ENCODE assay signal across 28 cellular contexts in the genomic region with DNA sequence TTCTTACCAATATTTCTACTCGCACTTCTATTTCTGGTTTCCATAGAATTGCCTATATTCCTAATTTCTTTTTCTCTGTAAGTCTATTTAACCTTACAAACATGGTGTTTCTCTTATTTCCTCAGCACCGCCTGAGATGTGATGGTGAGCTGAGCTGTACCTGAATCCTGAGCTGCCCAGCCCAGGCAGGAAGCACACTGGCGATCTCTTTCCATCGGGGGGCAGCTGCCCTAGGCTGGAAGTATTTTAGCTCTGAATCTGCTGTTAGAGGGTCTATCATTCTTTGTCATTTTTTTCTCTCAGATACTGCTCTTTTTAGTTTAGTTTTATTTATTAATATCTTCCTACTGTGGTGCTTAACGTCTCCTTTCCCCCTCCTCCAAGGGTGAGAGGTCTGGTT.
"Had no signal": no experiment of that assay in that cellular context is flagged by ENCODE, and none has a peak within 500 bp of the region (broad histone marks: within the 10 kb centered on the region; RNA-seq: fewer than 3 reads in every experiment).

No MANE protein-coding gene starts in this region.

- H3K9me3 ChIP-seq: esophagus squamous epithelium, ovary, psoas muscle, stomach, thyroid gland had no signal

- H3K36me3 ChIP-seq: esophagus squamous epithelium, heart right ventricle, left lung, ovary, sigmoid colon, stomach, thyroid gland had no signal

- FAIRE-seq: endometrium, islet of Langerhans had no signal

- ATAC-seq: heart right ventricle; left cardiac atrium; left lung; naive thymus-derived CD8-positive, alpha-beta T cell; psoas muscle; right cardiac atrium; stimulated activated effector memory CD8-positive, alpha-beta T cell treated with anti-CD3 and anti-CD28 coated beads, Interleukin-12 subunit alpha, Interleukin-12 subunit beta, amount 100 ng/mL, for 72 hours had no signal

- H3K4me1 ChIP-seq: esophagus squamous epithelium, heart right ventricle, left lung, psoas muscle, sigmoid colon, stomach, thyroid gland had no signal

- H3K4me3 ChIP-seq: coronary artery, esophagus squamous epithelium, heart right ventricle, left lung, ovary, psoas muscle, sigmoid colon, stomach, thyroid gland had no signal

- H3K27ac ChIP-seq: coronary artery, esophagus squamous epithelium, heart right ventricle, left lung, ovary, psoas muscle, sigmoid colon, stomach, thyroid gland had no signal

- DNase-seq: dermis blood vessel endothelial cell; effector memory CD4-positive, alpha-beta T cell; erythroblast; esophagus squamous epithelium; foreskin melanocyte; glutamatergic neuron; heart right ventricle; hypothalamus; left cardiac atrium; left lung; mesenchymal stem cell; naive thymus-derived CD8-positive, alpha-beta T cell; nephron progenitor cell; occipital lobe; ovary; posterior cingulate gyrus; psoas muscle; right cardiac atrium; sigmoid colon; stimulated activated CD4-positive, alpha-beta T cell treated with anti-CD3 and anti-CD28 coated beads, Interleukin-2, amount 100 ng/mL, for 24 hours; stimulated activated CD4-positive, alpha-beta T cell treated with anti-CD3 and anti-CD28 coated beads, Interleukin-4, amount 100 ng/mL, for 24 hours; stimulated activated naive CD4-positive, alpha-beta T cell treated with Interleukin-2 at 50 U/mL for 16 hours; stomach; thyroid gland had no signal

- H3K27me3 ChIP-seq: esophagus squamous epithelium, heart right ventricle, left lung, ovary, sigmoid colon, stomach, thyroid gland had no signal
